Comparison of ENCODE assay signal across 8 cellular contexts in genomic region chr2:74499269-74499939, GRCh38. TPM values are rescaled to one million over a fixed set of nuclear protein-coding genes. Genes with fewer than 3 reads are reported as not detected.
DNase-seq lines count a peak whose midpoint lies in the region; ATAC-seq, FAIRE-seq and TF ChIP-seq lines count a peak whose summit lies in the region.

Gene LBX2, minus strand, starts transcription at chr2:74499603. Its CDS starts 66 bp downstream, at chr2:74499537.

- dilution Hi-C loops in endothelial cell of umbilical vein (cut with MboI; ENCODE audit: extremely low pct_ligation_motif_present, low sequenced_read_pairs): no loop called here

- peaks cover 58% of the 10 kb centered on the region for H3K27me3 Mint-ChIP-seq in CD4-positive, CD25-positive, alpha-beta regulatory T cell
- H3K27me3 Mint-ChIP-seq in T-cell (peaks cover 44 to 63% of the 10 kb centered on the region in 2 donors), neural crest cell (ENCODE audit: low read depth) (peaks cover 94% of the 10 kb centered on the region)

- POLR2A ChIA-PET in T-cell (lab: Charles Lee) (interaction anchor here in 1 of 2 donors (0.6 kb wide), 1 partner anchor 25 kb away, joined by 3 read pairs; no protein-coding TSS in a partner anchor), endothelial cell of umbilical vein (lab: Charles Lee) (interaction anchor here (1.1 kb wide), 1 partner anchor 30 kb away, joined by 3 read pairs; the partner anchor contains the start of gene AUP1), RWPE1 (lab: Yijun Ruan, JAX; ENCODE audit: low non-redundant PET) (interaction anchor here (0.6 kb wide), 1 partner anchor 28 kb away, joined by 5 read pairs; no protein-coding TSS in a partner anchor)

- TF ChIP-seq CTCF in endothelial cell of umbilical vein (IDR thresholded peaks at IDR 0.05; ENCODE audit: extremely low read depth in 1 of 2, insufficient read depth in 1 of 2, low read depth in 1 of 2, low read length in 2 of 2) (no peak), neural crest cell (conservative IDR thresholded peaks at IDR 0.05) (no peak), dorsolateral prefrontal cortex (IDR thresholded peaks at IDR 0.05 in 54 of 56, conservative IDR thresholded peaks at IDR 0.05 in 2 of 56; ENCODE audit: low read depth in 1 of 56, partially characterized antibody in 56 of 56) (no peak), RWPE1 (conservative IDR thresholded peaks at IDR 0.05; ENCODE audit: low read depth) (no peak)

- H3K27ac Mint-ChIP-seq in CD4-positive, CD25-positive, alpha-beta regulatory T cell: peak within 1 kb of the TSS in 1 of 3 donors; percentile 41
- peak within 1 kb of the TSS in 1 of 2 donors; percentile 52 for H3K27ac Mint-ChIP-seq in T-cell
- H3K27ac Mint-ChIP-seq in neural crest cell (ENCODE audit: unreplicated experiment): no peak within 1 kb of the TSS

- peaks cover 40% of the 10 kb centered on the region for H3K4me1 ChIP-seq in CD4-positive, CD25-positive, alpha-beta regulatory T cell (ENCODE audit: control insufficient read depth, insufficient read depth, low read length, poor library complexity, severe bottlenecking)
- H3K4me1 ChIP-seq in endothelial cell of umbilical vein (ENCODE audit: control insufficient read depth, extremely low read depth, insufficient read depth, low read length): peaks cover 32% of the 10 kb centered on the region

- peak in 2 of 3 donors; percentile 8 to 53 for DNase-seq in CD4-positive, CD25-positive, alpha-beta regulatory T cell
- DNase-seq in T-cell (peak in 1 of 34 experiments; percentile 22), endothelial cell of umbilical vein (ENCODE audit: low read depth, low spot score) (no peak), neural crest cell (ENCODE audit: low read depth, low spot score) (no peak), dorsolateral prefrontal cortex (no peak), NCI-H1930 (lab: John Stamatoyannopoulos, UW) (no peak), RWPE1 (ENCODE audit: low spot score) (no peak)

- H3K36me3 Mint-ChIP-seq in CD4-positive, CD25-positive, alpha-beta regulatory T cell: peaks cover 11% of the 10 kb centered on the region
- peaks cover 5% of the 10 kb centered on the region for H3K36me3 Mint-ChIP-seq in T-cell
- peaks cover 10% of the 10 kb centered on the region for H3K36me3 Mint-ChIP-seq in neural crest cell (ENCODE audit: low read depth)

- no peak for TF ChIP-seq POLR2A in endothelial cell of umbilical vein (IDR thresholded peaks at IDR 0.05; ENCODE audit: low read depth, low read length)

- peak within 1 kb of the TSS; percentile 80 to 91 (median 88) for H3K4me3 Mint-ChIP-seq in CD4-positive, CD25-positive, alpha-beta regulatory T cell
- H3K4me3 Mint-ChIP-seq in T-cell: peak within 1 kb of the TSS; percentile 76 to 82 (median 81)
- peak within 1 kb of the TSS; percentile 86 for H3K4me3 Mint-ChIP-seq in neural crest cell

- H3K9ac ChIP-seq in endothelial cell of umbilical vein (replicated peaks; ENCODE audit: extremely low read depth, insufficient read depth, low read length): no peak within 1 kb of the TSS

- H3K9me3 Mint-ChIP-seq in CD4-positive, CD25-positive, alpha-beta regulatory T cell: peaks cover 0 to 1% (median 0%) of the 10 kb centered on the region in 7 donors
- H3K9me3 Mint-ChIP-seq in T-cell (no peaks in the 10 kb centered on the region), neural crest cell (no peaks in the 10 kb centered on the region)

- peaks cover 0 to 60% (median 16%) of the 10 kb centered on the region in 4 donors for H3K4me1 Mint-ChIP-seq in CD4-positive, CD25-positive, alpha-beta regulatory T cell
- H3K4me1 Mint-ChIP-seq in T-cell (peaks cover 31 to 51% (median 46%) of the 10 kb centered on the region in 3 donors), neural crest cell (peaks cover 19% of the 10 kb centered on the region)

- H2AFZ ChIP-seq in endothelial cell of umbilical vein (ENCODE audit: low read depth, low read length): peak within 1 kb of the TSS; percentile 11

- H3K4me3 ChIP-seq in CD4-positive, CD25-positive, alpha-beta regulatory T cell (ENCODE audit: low read depth, low read length): peak within 1 kb of the TSS; percentile 65
- H3K4me3 ChIP-seq in endothelial cell of umbilical vein (replicated peaks in 1 of 3; ENCODE audit: insufficient read depth in 1 of 3, low read depth in 1 of 3, low read length in 3 of 3) (peak within 1 kb of the TSS in 2 of 3 experiments; percentile 19 to 25), dorsolateral prefrontal cortex (peak within 1 kb of the TSS in 22 of 59 donors; percentile 7 to 56 (median 25))

- H3K27me3 ChIP-seq in CD4-positive, CD25-positive, alpha-beta regulatory T cell (ENCODE audit: control insufficient read depth, insufficient read depth, low read length): peaks cover 2% of the 10 kb centered on the region
- peaks cover 23 to 40% of the 10 kb centered on the region in 2 experiments for H3K27me3 ChIP-seq in endothelial cell of umbilical vein (ENCODE audit: control insufficient read depth in 2 of 2, insufficient read depth in 2 of 2, low read length in 2 of 2)
- peaks cover 8 to 78% (median 67%) of the 10 kb centered on the region in 45 donors for H3K27me3 ChIP-seq in dorsolateral prefrontal cortex

- CTCF ChIA-PET in T-cell (lab: Charles Lee) (interaction anchor here (1.0 to 1.4 kb wide), 2 partner anchors 88 to 671 kb away, joined by 3 read pairs; no protein-coding TSS in a partner anchor), endothelial cell of umbilical vein (lab: Charles Lee) (interaction anchor here (0.7 to 1.5 kb wide), 6 partner anchors 8 to 87 kb away, joined by 3 to 4 read pairs (median 3); partner anchors contain the start of genes INO80B and WBP1), RWPE1 (lab: Yijun Ruan, JAX) (interaction anchor here (0.6 to 1.8 kb wide), 5 partner anchors 17 to 1189 kb away, joined by 3 to 9 read pairs (median 3); partner anchors contain the start of genes CCDC142 and TTC31)

- BruUV-seq in endothelial cell of umbilical vein (replicated peaks; lab: Mats Ljungman, UMichigan): no TSS peak

- H3K9me1 ChIP-seq in endothelial cell of umbilical vein (replicated peaks; ENCODE audit: control insufficient read depth, extremely low read depth, insufficient read depth, low read length): no peaks in the 10 kb centered on the region

- no peaks in the 10 kb centered on the region for H3K79me2 ChIP-seq in endothelial cell of umbilical vein (ENCODE audit: control insufficient read depth, insufficient read depth, low read length)

- no peaks in the 10 kb centered on the region for H3K36me3 ChIP-seq in CD4-positive, CD25-positive, alpha-beta regulatory T cell (ENCODE audit: control insufficient read depth, insufficient read depth, low read length)
- no peaks in the 10 kb centered on the region for H3K36me3 ChIP-seq in endothelial cell of umbilical vein (ENCODE audit: control insufficient read depth in 2 of 2, extremely low read depth in 1 of 2, insufficient read depth in 2 of 2, low read length in 2 of 2)

- H4K20me1 ChIP-seq in endothelial cell of umbilical vein (replicated peaks; ENCODE audit: control insufficient read depth, extremely low read depth, insufficient read depth, low read length): no peaks in the 10 kb centered on the region

- no peaks in the 10 kb centered on the region for H3K9me3 ChIP-seq in CD4-positive, CD25-positive, alpha-beta regulatory T cell (ENCODE audit: control insufficient read depth in 2 of 2, low read length in 2 of 2)
- H3K9me3 ChIP-seq in endothelial cell of umbilical vein (replicated peaks; ENCODE audit: control insufficient read depth, insufficient read depth, low read length): no peaks in the 10 kb centered on the region

- FAIRE-seq in endothelial cell of umbilical vein (lab: Jason Lieb, UNC): no peak

- H3K4me2 ChIP-seq in endothelial cell of umbilical vein (ENCODE audit: insufficient read depth, low read length): peak within 1 kb of the TSS; percentile 50

- ATAC-seq in CD4-positive, CD25-positive, alpha-beta regulatory T cell (ENCODE audit: low read depth in 2 of 2): no peak
- ATAC-seq in T-cell (replicated peaks in 1 of 4) (peak in 2 of 4 experiments; percentile 22 to 40), GM21360 (IDR thresholded peaks at IDR 0.05; ENCODE audit: unreplicated experiment) (no peak)

- H3K27ac ChIP-seq in CD4-positive, CD25-positive, alpha-beta regulatory T cell (ENCODE audit: insufficient read depth, low read length, poor library complexity, severe bottlenecking): no peak within 1 kb of the TSS
- H3K27ac ChIP-seq in endothelial cell of umbilical vein (ENCODE audit: insufficient read depth, low read depth, low read length) (no peak within 1 kb of the TSS), dorsolateral prefrontal cortex (no peak within 1 kb of the TSS), RWPE1 (no peak within 1 kb of the TSS)

- intact Hi-C loops in endothelial cell of umbilical vein (cut with micrococcal nuclease) (loop anchor here (5.0 kb wide), 1 partner anchor 33 kb away; no protein-coding TSS in a partner anchor), dorsolateral prefrontal cortex (cut with DNase I) (no loop called here)

TF ChIP-seq in endothelial cell of umbilical vein, 7 proteins besides CTCF, POLR2A, EP300 and RAD21:
- TF ChIP-seq POLR2AphosphoS5 (IDR thresholded peaks at IDR 0.05; ENCODE audit: insufficient read depth, low read depth, low read length): no peak
- peak; percentile 81 for TF ChIP-seq EZH2 (IDR thresholded peaks at IDR 0.05; ENCODE audit: borderline replicate concordance, low read depth, low read length, severe bottlenecking)
TF ChIP-seq in endothelial cell of umbilical vein: peak in this region for 1.

RNA-seq across cellular contexts. Expression of gene LBX2, which starts in this region (rescaled TPM):
- not detected for total RNA-seq in CD4-positive, CD25-positive, alpha-beta regulatory T cell
- polyA plus RNA-seq in CD4-positive, CD25-positive, alpha-beta regulatory T cell: under 1 TPM in 2 of 4 donors, not detected in 2; 0.16 to 0.40 TPM
- total RNA-seq in T-cell (under 1 TPM in 4 of 5 donors, not detected in 1; 0.32 to 0.73 (median 0.66) TPM), endothelial cell of umbilical vein (3.8 and 4.3 TPM in 2 replicates), neural crest cell (0.28 TPM in 1 of 2 replicates, not detected in the other), dorsolateral prefrontal cortex (1 to 10 TPM in 5 of 120 experiments, under 1 TPM in 2, not detected in 113; 0.56 to 1.7 (median 1.4) TPM)
- polyA plus RNA-seq in endothelial cell of umbilical vein: 2.8 and 4.0 TPM in 2 replicates
- polyA plus RNA-seq in endothelial cell of umbilical vein (2011; cell fraction: cytosol; rRNA removed): 1.8 and 2.3 TPM in 2 replicates
- polyA plus RNA-seq in endothelial cell of umbilical vein (2011; cell fraction: nucleus; rRNA removed): 1.6 and 3.3 TPM in 2 replicates
- polyA plus RNA-seq in endothelial cell of umbilical vein (2012): 0.41 and 0.56 TPM in 2 replicates
- 0.27 and 0.68 TPM in 2 replicates for polyA minus RNA-seq in endothelial cell of umbilical vein
- not detected for polyA minus RNA-seq in endothelial cell of umbilical vein (2011; cell fraction: cytosol; rRNA and poly(A)+ RNA removed)
- polyA minus RNA-seq in endothelial cell of umbilical vein (2011; cell fraction: nucleus; rRNA and poly(A)+ RNA removed): 0.43 and 1.3 TPM in 2 replicates

Comparison
In these comparisons a context has a peak if more than half of its experiments do, and no peak if none do; other contexts are left out.
1. Peak in DNase-seq and H3K4me3 ChIP-seq in CD4-positive, CD25-positive, alpha-beta regulatory T cell; RNA of the gene not detected or under 1 TPM.